ENCODE assay signal across 14 cellular contexts in the genomic region with DNA sequence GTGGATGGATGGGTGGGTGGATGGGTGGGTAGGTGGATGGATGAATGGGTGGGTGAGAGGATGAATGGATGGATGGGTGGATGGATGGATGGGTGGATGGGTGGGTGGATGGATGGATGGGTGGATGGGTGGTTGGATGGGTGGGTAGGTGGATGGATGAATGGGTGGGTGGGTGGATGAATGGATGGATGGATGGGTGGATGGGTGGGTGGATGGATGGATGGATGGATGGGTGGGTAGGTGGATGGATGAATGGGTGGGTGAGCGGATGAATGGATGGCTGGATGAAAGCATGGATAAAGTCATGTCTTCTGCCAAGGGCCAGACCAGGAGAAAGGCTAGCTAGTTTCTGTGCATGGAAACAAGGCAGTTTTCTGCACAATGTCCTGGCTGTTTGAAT. TPM values are rescaled to one million over a fixed set of nuclear protein-coding genes. Genes with fewer than 3 reads are reported as not detected.
"Had no signal": no experiment of that assay in that cellular context is flagged by ENCODE, and none has a peak within 500 bp of the region (broad histone marks: within the 10 kb centered on the region; RNA-seq: fewer than 3 reads in every experiment).

No MANE protein-coding gene starts in this region.

RNA-seq across cellular contexts. Expression of a gene that starts 35.8 kb away (rescaled TPM):
- total RNA-seq: activated B cell treated with CpG ODN at 0.5 μM for 24 hours; activated CD4-positive, alpha-beta memory T cell treated with anti-CD3 and anti-CD28 coated beads for 36 hours; activated CD4-positive, alpha-beta memory T cell treated with anti-CD3 and anti-CD28 coated beads, Interleukin-2, amount 10 ng/mL, durations not matched to agents 7 days and 5 days; activated CD4-positive, alpha-beta T cell treated with anti-CD3 and anti-CD28 coated beads for 36 hours; activated CD4-positive, alpha-beta T cell treated with anti-CD3 and anti-CD28 coated beads, Interleukin-2, amount 10 ng/mL, durations not matched to agents 24 days and 14 days; activated CD4-positive, alpha-beta T cell treated with anti-CD3 and anti-CD28 coated beads, Interleukin-2, amount 10 ng/mL, durations not matched to agents 7 days and 5 days; activated CD8-positive, alpha-beta memory T cell treated with anti-CD3 and anti-CD28 coated beads for 36 hours; activated CD8-positive, alpha-beta memory T cell treated with anti-CD3 and anti-CD28 coated beads, Interleukin-2, amount 10 ng/mL, durations not matched to agents 7 days and 5 days; activated CD8-positive, alpha-beta T cell treated with anti-CD3 and anti-CD28 coated beads for 36 hours; activated CD8-positive, alpha-beta T cell treated with anti-CD3 and anti-CD28 coated beads, Interleukin-2, amount 10 ng/mL, durations not matched to agents 7 days and 5 days; T-helper 1 cell treated with Interleukin-12 subunit alpha and Interleukin-12 subunit beta and Interleukin-4 antibody, amounts not matched to agents 30 ng/mL and 1 ng/mL, for 36 hours; T-helper 17 cell; T-helper 2 cell treated with Interferon-gamma antibody and Interleukin-4, amounts not matched to agents 100 ng/mL and 5 ng/mL, for 36 hours; WTC11 had no signal

RNA-seq across cellular contexts. Expression of a gene that starts 46.9 kb away (rescaled TPM):
- total RNA-seq: activated B cell treated with CpG ODN at 0.5 μM for 24 hours; activated CD4-positive, alpha-beta memory T cell treated with anti-CD3 and anti-CD28 coated beads for 36 hours; activated CD4-positive, alpha-beta memory T cell treated with anti-CD3 and anti-CD28 coated beads, Interleukin-2, amount 10 ng/mL, durations not matched to agents 7 days and 5 days; activated CD4-positive, alpha-beta T cell treated with anti-CD3 and anti-CD28 coated beads for 36 hours; activated CD4-positive, alpha-beta T cell treated with anti-CD3 and anti-CD28 coated beads, Interleukin-2, amount 10 ng/mL, durations not matched to agents 24 days and 14 days; activated CD4-positive, alpha-beta T cell treated with anti-CD3 and anti-CD28 coated beads, Interleukin-2, amount 10 ng/mL, durations not matched to agents 7 days and 5 days; activated CD8-positive, alpha-beta memory T cell treated with anti-CD3 and anti-CD28 coated beads for 36 hours; activated CD8-positive, alpha-beta memory T cell treated with anti-CD3 and anti-CD28 coated beads, Interleukin-2, amount 10 ng/mL, durations not matched to agents 7 days and 5 days; activated CD8-positive, alpha-beta T cell treated with anti-CD3 and anti-CD28 coated beads for 36 hours; activated CD8-positive, alpha-beta T cell treated with anti-CD3 and anti-CD28 coated beads, Interleukin-2, amount 10 ng/mL, durations not matched to agents 7 days and 5 days; T-helper 1 cell treated with Interleukin-12 subunit alpha and Interleukin-12 subunit beta and Interleukin-4 antibody, amounts not matched to agents 30 ng/mL and 1 ng/mL, for 36 hours; T-helper 17 cell; T-helper 2 cell treated with Interferon-gamma antibody and Interleukin-4, amounts not matched to agents 100 ng/mL and 5 ng/mL, for 36 hours; WTC11 had no signal
